In genomic region chr5:96702503-96703383, GRCh38 we compare ENCODE assay signal across 8 cellular contexts. TPM values are rescaled to one million over a fixed set of nuclear protein-coding genes. Genes with fewer than 3 reads are reported as not detected.
DNase-seq lines count a peak whose midpoint lies in the region; ATAC-seq and TF ChIP-seq lines count a peak whose summit lies in the region.

No MANE protein-coding gene starts in this region.

- H3K4me3 Mint-ChIP-seq in activated CD4-positive, alpha-beta T cell treated with anti-CD3 and anti-CD28 coated beads for 36 hours, result peak overlapping the region; percentile 91

- H3K27me3 ChIP-seq in kidney epithelial cell (ENCODE audit: control insufficient read depth, insufficient read depth, low read length), result no peaks in the 10 kb centered on the region

- peaks cover 51% of the 10 kb centered on the region for H3K4me1 Mint-ChIP-seq in activated CD4-positive, alpha-beta T cell treated with anti-CD3 and anti-CD28 coated beads for 36 hours

- POLR2A ChIA-PET in activated CD4-positive, alpha-beta T cell treated with anti-CD3 and anti-CD28 coated beads for 36 hours (lab: Charles Lee), result interaction anchor here (0.5 to 1.8 kb wide), 8 partner anchors 12 to 105 kb away, joined by 4 to 9 read pairs (median 4); partner anchors contain the start of genes CAST and ERAP1

- H3K27me3 Mint-ChIP-seq in activated CD4-positive, alpha-beta T cell treated with anti-CD3 and anti-CD28 coated beads for 36 hours, result no peaks in the 10 kb centered on the region

- ATAC-seq in GM18498 (IDR thresholded peaks at IDR 0.05; ENCODE audit: unreplicated experiment), result peak; percentile 51
- ATAC-seq in HG02678 (IDR thresholded peaks at IDR 0.05; ENCODE audit: unreplicated experiment), result peak; percentile 65
- peak; percentile 78 for ATAC-seq in activated CD4-positive, alpha-beta T cell treated with anti-CD3 and anti-CD28 coated beads for 36 hours

- H3K4me3 ChIP-seq in kidney epithelial cell (ENCODE audit: low read depth, low read length), result peak overlapping the region; percentile 78

- CTCF ChIA-PET in activated CD4-positive, alpha-beta T cell treated with anti-CD3 and anti-CD28 coated beads for 36 hours (lab: Charles Lee), result interaction anchor here (0.8 to 3.3 kb wide), 7 partner anchors 11 to 832 kb away, joined by 3 to 19 read pairs (median 4); no protein-coding TSS in a partner anchor

- intact Hi-C loops in activated CD4-positive, alpha-beta T cell treated with anti-CD3 and anti-CD28 coated beads for 36 hours (cut with DNase I, micrococcal nuclease), result loop anchor here (1.0 to 10.0 kb wide), 10 partner anchors 13 to 844 kb away; partner anchors contain the start of genes CAST (in 1 of the 2) and ERAP1 (in 1 of the 2)

- no peaks in the 10 kb centered on the region for H3K9me3 Mint-ChIP-seq in activated CD4-positive, alpha-beta T cell treated with anti-CD3 and anti-CD28 coated beads for 36 hours (ENCODE audit: low read depth)

- TF ChIP-seq CTCF in kidney epithelial cell (IDR thresholded peaks at IDR 0.05; ENCODE audit: insufficient read depth, low read length, poor library complexity, severe bottlenecking), result no peak

- H3K36me3 ChIP-seq in kidney epithelial cell (ENCODE audit: control insufficient read depth, insufficient read depth, low read length), result no peaks in the 10 kb centered on the region

- DNase-seq in NCI-H2029 (lab: John Stamatoyannopoulos, UW), result peak; percentile 82
- DNase-seq in activated CD4-positive, alpha-beta T cell treated with anti-CD3 and anti-CD28 coated beads for 36 hours, result peak; percentile 92
- peak; percentile 90 for DNase-seq in cerebellum (ENCODE audit: low spot score)
- peak; percentile 82 for DNase-seq in kidney epithelial cell (ENCODE audit: low read depth)
- DNase-seq in stimulated activated CD4-positive, alpha-beta T cell treated with anti-CD3 and anti-CD28 coated beads, Interleukin-12 subunit alpha, Interleukin-12 subunit beta, amount 100 ng/mL, for 48 hours (ENCODE audit: low read depth in 2 of 3, low spot score in 1 of 3), result peak; percentile 66 to 81 (median 77)
- no peak for DNase-seq in DMS153 (lab: John Stamatoyannopoulos, UW)

- no peaks in the 10 kb centered on the region for H3K36me3 Mint-ChIP-seq in activated CD4-positive, alpha-beta T cell treated with anti-CD3 and anti-CD28 coated beads for 36 hours (ENCODE audit: low read depth)

- peak overlapping the region; percentile 81 for H3K27ac Mint-ChIP-seq in activated CD4-positive, alpha-beta T cell treated with anti-CD3 and anti-CD28 coated beads for 36 hours

RNA-seq across cellular contexts. Expression of gene CAST, which starts 40.6 kb away (rescaled TPM):
- total RNA-seq in activated CD4-positive, alpha-beta T cell treated with anti-CD3 and anti-CD28 coated beads for 36 hours, result 100 to 1,000 TPM; 136 to 211 TPM
- total RNA-seq in cerebellum, result 26.0 TPM
- 155 and 174 TPM in 2 replicates for total RNA-seq in kidney epithelial cell
